1 cellular context compared by ENCODE assay signal in the genomic region with DNA sequence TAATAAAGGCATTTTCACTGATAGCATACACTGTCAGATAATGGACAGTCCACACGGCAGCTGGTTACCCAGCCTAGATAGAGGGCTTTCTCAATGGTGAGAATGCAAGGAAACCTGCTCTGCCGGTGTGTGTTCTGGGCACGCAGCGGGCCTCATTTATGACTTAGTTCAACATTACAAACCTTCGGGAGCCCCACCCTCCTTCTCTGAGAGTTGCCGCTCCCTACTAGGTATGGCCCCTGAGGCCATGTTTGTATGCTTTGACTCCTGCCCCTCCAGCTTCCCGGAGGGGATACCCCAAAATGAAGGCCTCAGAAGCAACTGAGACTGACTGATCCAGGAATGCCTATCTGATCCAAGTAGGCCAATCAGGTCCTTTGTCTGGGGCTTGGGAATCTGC.
TF ChIP-seq lines count a peak whose summit lies in the region.

No MANE protein-coding gene starts in this region.

TF ChIP-seq in IMR-90, 13 proteins besides CTCF, POLR2A, EP300 and RAD21 (continued from another document):
- no peak for TF ChIP-seq MAFK (IDR thresholded peaks at IDR 0.05; ENCODE audit: low read depth, low read length)
- no peak for TF ChIP-seq CHD1 (IDR thresholded peaks at IDR 0.05; ENCODE audit: low read depth, low read length)
TF ChIP-seq in IMR-90: peak in this region for 0.
